In the genomic region with DNA sequence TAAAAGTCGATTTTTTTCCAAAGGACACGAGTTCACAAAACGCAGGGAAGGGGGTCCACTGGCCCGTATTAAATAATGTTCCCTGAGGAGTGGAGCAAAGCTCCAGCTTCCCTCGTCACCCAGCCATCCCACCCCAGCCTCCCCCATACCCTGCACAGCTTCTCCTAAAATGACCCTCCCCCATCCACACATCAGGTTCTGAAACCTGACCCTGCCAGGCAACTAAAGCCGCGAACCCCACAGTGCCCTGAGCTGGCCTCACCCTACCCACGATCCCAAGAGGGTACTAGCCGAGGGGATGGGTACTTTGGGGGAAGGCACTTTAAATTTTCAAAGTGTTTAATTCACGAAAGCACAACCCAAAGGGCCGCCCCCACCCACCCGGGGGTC, we compare ENCODE assay signal across 7 cellular contexts. TPM values are rescaled to one million over a fixed set of nuclear protein-coding genes. Genes with fewer than 3 reads are reported as not detected.
DNase-seq lines count a peak whose midpoint lies in the region; ATAC-seq and TF ChIP-seq lines count a peak whose summit lies in the region.

No MANE protein-coding gene starts in this region.

- H3K4me1 ChIP-seq in lower lobe of right lung, result peaks cover 6% of the 10 kb centered on the region

- peak overlapping the region; percentile 85 for H3K27ac ChIP-seq in lower lobe of right lung

- POLR2A ChIA-PET in MCF 10A (lab: Yijun Ruan, JAX), result interaction anchor here (0.6 to 3.4 kb wide), 11 partner anchors 74 to 925 kb away, joined by 3 to 43 read pairs (median 4); a partner anchor contains a TSS
- POLR2A ChIA-PET in GM10248 (lab: Yijun Ruan, JAX), result interaction anchor here (1.5 kb wide), 1 partner anchor 119 kb away, joined by 3 read pairs; no protein-coding TSS in a partner anchor

- intact Hi-C loops in MCF 10A (cut with micrococcal nuclease) (no loop called here), lower lobe of right lung (cut with DNase I) (loop anchor here (10.0 kb wide), 1 partner anchor 122 kb away; a partner anchor contains a TSS)

- H3K27ac Mint-ChIP-seq in IgD-negative memory B cell (peak overlapping the region; percentile 50 to 98 (median 88)), MCF 10A (ENCODE audit: low read depth, unreplicated experiment) (peak overlapping the region; percentile 66)

- H3K4me3 ChIP-seq in lower lobe of right lung, result peak overlapping the region; percentile 61

- ATAC-seq in GM19463 (IDR thresholded peaks at IDR 0.05; ENCODE audit: unreplicated experiment), result peak; percentile 3
- peak; percentile 6 to 11 for ATAC-seq in lower lobe of right lung

- H3K27me3 ChIP-seq in lower lobe of right lung (ENCODE audit: low read depth), result no peaks in the 10 kb centered on the region

- H3K4me3 Mint-ChIP-seq in IgD-negative memory B cell (peak overlapping the region; percentile 82 to 98 (median 89)), MCF 10A (ENCODE audit: unreplicated experiment) (peak overlapping the region; percentile 69)

- CTCF ChIA-PET in MCF 10A (lab: Yijun Ruan, JAX) (interaction anchor here (0.9 to 1.6 kb wide), 9 partner anchors 11 to 213 kb away, joined by 3 to 9 read pairs (median 4); a partner anchor contains a TSS), GM10248 (lab: Yijun Ruan, JAX) (interaction anchor here (1.0 to 4.6 kb wide), 11 partner anchors 31 to 213 kb away, joined by 3 to 23 read pairs (median 4); a partner anchor contains a TSS)

- H3K36me3 Mint-ChIP-seq in IgD-negative memory B cell (no peaks in the 10 kb centered on the region), MCF 10A (ENCODE audit: insufficient read depth, unreplicated experiment) (no peaks in the 10 kb centered on the region)

- no peaks in the 10 kb centered on the region for H3K9me3 ChIP-seq in lower lobe of right lung

- no TSS peak for BruUV-seq in MCF 10A (replicated peaks; lab: Mats Ljungman, UMichigan)

- no peaks in the 10 kb centered on the region for H3K36me3 ChIP-seq in lower lobe of right lung

- TF ChIP-seq CTCF in MCF 10A (IDR thresholded peaks at IDR 0.05; ENCODE audit: unreplicated experiment) (no peak), lower lobe of right lung (IDR thresholded peaks at IDR 0.05) (no peak), GM10248 (IDR thresholded peaks at IDR 0.05; ENCODE audit: control extremely low read depth, extremely low read depth, low read depth, missing control alignments) (no peak)

- H3K27me3 Mint-ChIP-seq in IgD-negative memory B cell (peaks cover 2% of the 10 kb centered on the region), MCF 10A (ENCODE audit: insufficient read depth, unreplicated experiment) (peaks cover 30% of the 10 kb centered on the region)

- H3K4me1 Mint-ChIP-seq in IgD-negative memory B cell (peaks cover 5 to 12% (median 10%) of the 10 kb centered on the region in 3 donors), MCF 10A (ENCODE audit: insufficient read depth, unreplicated experiment) (no peaks in the 10 kb centered on the region)

- DNase-seq in MCF 10A (ENCODE audit: unreplicated experiment), result no peak
- DNase-seq in lower lobe of right lung, result no peak
- peak; percentile 46 for DNase-seq in ureter (ENCODE audit: low spot score)
- DNase-seq in mucosa of gallbladder (ENCODE audit: low spot score), result no peak
- DNase-seq in GM10248 (ENCODE audit: extremely low spot score), result no peak

- H3K9me3 Mint-ChIP-seq in IgD-negative memory B cell (peaks cover 0 to 2% (median 0%) of the 10 kb centered on the region in 3 donors), MCF 10A (ENCODE audit: unreplicated experiment) (no peaks in the 10 kb centered on the region)

RNA-seq across cellular contexts. Expression of a gene that starts 0.6 kb away (rescaled TPM):
- polyA plus RNA-seq in IgD-negative memory B cell, result 18.1 TPM
- total RNA-seq in MCF 10A (2022), result 35.9 and 37.2 TPM in 2 replicates
- 15.9 TPM for total RNA-seq in lower lobe of right lung
- total RNA-seq in ureter, result 38.1 TPM
- 26.2 TPM for total RNA-seq in mucosa of gallbladder

RNA-seq across cellular contexts. Expression of a gene that starts 0.7 kb away (rescaled TPM):
- 0.20 TPM for polyA plus RNA-seq in IgD-negative memory B cell
- total RNA-seq in MCF 10A (2022) (not detected in 2 replicates), lower lobe of right lung (0.27 TPM), ureter (not detected), mucosa of gallbladder (not detected)
